10 cellular contexts compared by ENCODE assay signal in the genomic region with DNA sequence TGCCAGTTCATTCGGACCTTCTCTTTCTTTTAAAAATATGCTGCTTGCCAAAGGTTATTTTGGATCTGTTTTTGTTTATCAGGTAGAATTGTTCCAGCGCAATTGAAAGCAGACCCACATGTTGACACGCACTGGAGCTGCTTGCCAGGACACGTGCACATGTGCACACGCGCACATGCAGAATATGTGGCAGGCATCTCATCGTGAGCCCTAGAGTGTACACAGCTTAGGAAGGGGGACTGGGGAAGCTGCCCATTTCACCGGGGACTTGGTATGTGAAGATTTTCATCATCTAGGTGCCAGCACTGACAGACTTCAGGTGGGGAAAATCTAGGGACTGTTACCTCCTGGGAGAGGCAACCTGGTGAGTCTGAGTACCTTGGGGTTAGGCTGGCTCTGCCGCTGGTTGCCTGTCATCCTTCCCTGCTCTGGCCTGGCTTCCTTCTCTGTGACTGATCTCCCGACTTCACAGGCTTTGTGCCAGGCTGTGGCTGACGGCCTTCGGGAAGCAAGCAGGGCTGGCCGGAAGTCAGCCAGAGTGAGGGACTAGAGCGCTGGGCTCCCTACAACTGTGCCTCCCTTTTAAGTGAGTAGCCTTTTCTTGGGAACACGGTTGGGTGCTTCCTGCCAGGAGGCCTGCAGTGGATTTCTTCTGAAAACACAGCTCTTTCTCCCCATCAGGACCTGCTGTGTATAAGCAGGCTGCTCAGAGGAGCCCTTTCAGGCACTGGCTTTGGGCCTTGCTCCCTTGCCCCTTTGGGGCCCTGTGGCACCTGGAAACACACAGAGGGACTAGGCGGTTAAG.
A peak's percentile ranks its signal among the peaks of the same experiment; 100 is the strongest.
DNase-seq lines count a peak whose midpoint lies in the region; ATAC-seq and TF ChIP-seq lines count a peak whose summit lies in the region.
"Had no signal": no experiment of that assay in that cellular context is flagged by ENCODE, and none has a peak within 500 bp of the region (broad histone marks: within the 10 kb centered on the region; RNA-seq: fewer than 3 reads in every experiment).

No MANE protein-coding gene starts in this region.

- no peak for TF ChIP-seq CTCF in astrocyte of the spinal cord (IDR thresholded peaks at IDR 0.05; ENCODE audit: low read depth, low read length)

- H3K27ac Mint-ChIP-seq in T-helper 2 cell treated with Interferon-gamma antibody and Interleukin-4, amounts not matched to agents 5 μg/mL and 100 μg/mL, for 36 hours = no peak overlapping the region
- no peak overlapping the region for H3K27ac Mint-ChIP-seq in activated naive CD8-positive, alpha-beta T cell treated with anti-CD3 and anti-CD28 coated beads for 36 hours

- no peak overlapping the region for H3K4me3 Mint-ChIP-seq in T-helper 2 cell treated with Interferon-gamma antibody and Interleukin-4, amounts not matched to agents 5 μg/mL and 100 μg/mL, for 36 hours
- no peak overlapping the region for H3K4me3 Mint-ChIP-seq in activated naive CD8-positive, alpha-beta T cell treated with anti-CD3 and anti-CD28 coated beads for 36 hours

- ATAC-seq in HG03457 (IDR thresholded peaks at IDR 0.05; ENCODE audit: unreplicated experiment) = no peak

- in situ Hi-C loops in astrocyte of the spinal cord (cut with HindIII; ENCODE audit: low sequenced_read_pairs) = no loop called here

- H3K9me3 Mint-ChIP-seq in T-helper 2 cell treated with Interferon-gamma antibody and Interleukin-4, amounts not matched to agents 5 μg/mL and 100 μg/mL, for 36 hours = no peaks in the 10 kb centered on the region
- no peaks in the 10 kb centered on the region for H3K9me3 Mint-ChIP-seq in activated naive CD8-positive, alpha-beta T cell treated with anti-CD3 and anti-CD28 coated beads for 36 hours

- peak; percentile 60 for DNase-seq in GM04504 (ENCODE audit: low read depth)
- DNase-seq in astrocyte of the spinal cord (ENCODE audit: low read depth, low spot score) = peak; percentile 72
- peak; percentile 53 for DNase-seq in hepatic stellate cell (ENCODE audit: low spot score)
- peak; percentile 75 for DNase-seq in smooth muscle cell of the brain vasculature (ENCODE audit: low read depth, low spot score)
- DNase-seq in T-helper 2 cell treated with Interferon-gamma antibody and Interleukin-4, amounts not matched to agents 5 μg/mL and 100 μg/mL, for 36 hours (ENCODE audit: low spot score) = no peak
- no peak for DNase-seq in stimulated activated naive CD4-positive, alpha-beta T cell treated with Interleukin-2 at 50 U/mL for 16 hours (lab: John Stamatoyannopoulos, UW)
- no peak for DNase-seq in activated naive CD8-positive, alpha-beta T cell treated with anti-CD3 and anti-CD28 coated beads for 36 hours
- DNase-seq: Caco-2, NCI-H446 treated with DMSO at 0.1 percent for 48 hours had no signal

- H3K36me3 Mint-ChIP-seq in T-helper 2 cell treated with Interferon-gamma antibody and Interleukin-4, amounts not matched to agents 5 μg/mL and 100 μg/mL, for 36 hours (ENCODE audit: low read depth) = no peaks in the 10 kb centered on the region
- peaks cover 14% of the 10 kb centered on the region for H3K36me3 Mint-ChIP-seq in activated naive CD8-positive, alpha-beta T cell treated with anti-CD3 and anti-CD28 coated beads for 36 hours

- no peaks in the 10 kb centered on the region for H3K27me3 Mint-ChIP-seq in T-helper 2 cell treated with Interferon-gamma antibody and Interleukin-4, amounts not matched to agents 5 μg/mL and 100 μg/mL, for 36 hours (ENCODE audit: low read depth)
- H3K27me3 Mint-ChIP-seq in activated naive CD8-positive, alpha-beta T cell treated with anti-CD3 and anti-CD28 coated beads for 36 hours = no peaks in the 10 kb centered on the region

- no peak overlapping the region for H3K4me3 ChIP-seq in astrocyte of the spinal cord (ENCODE audit: low read depth, low read length)

- H3K4me1 Mint-ChIP-seq in T-helper 2 cell treated with Interferon-gamma antibody and Interleukin-4, amounts not matched to agents 5 μg/mL and 100 μg/mL, for 36 hours (ENCODE audit: low read depth) = no peaks in the 10 kb centered on the region
- H3K4me1 Mint-ChIP-seq in activated naive CD8-positive, alpha-beta T cell treated with anti-CD3 and anti-CD28 coated beads for 36 hours = peaks cover 9% of the 10 kb centered on the region

Comparison
In these comparisons a context has a peak if more than half of its experiments do, and no peak if none do; other contexts are left out.
1. DNase-seq: peak in GM04504 (single experiment), astrocyte of the spinal cord (single experiment), hepatic stellate cell (single experiment) and smooth muscle cell of the brain vasculature (single experiment); none in T-helper 2 cell treated with Interferon-gamma antibody and Interleukin-4, amounts not matched to agents 5 μg/mL and 100 μg/mL, for 36 hours (single experiment), stimulated activated naive CD4-positive, alpha-beta T cell treated with Interleukin-2 at 50 U/mL for 16 hours (single experiment) and activated naive CD8-positive, alpha-beta T cell treated with anti-CD3 and anti-CD28 coated beads for 36 hours (single experiment).